31 cellular contexts compared by ENCODE assay signal in the genomic region with DNA sequence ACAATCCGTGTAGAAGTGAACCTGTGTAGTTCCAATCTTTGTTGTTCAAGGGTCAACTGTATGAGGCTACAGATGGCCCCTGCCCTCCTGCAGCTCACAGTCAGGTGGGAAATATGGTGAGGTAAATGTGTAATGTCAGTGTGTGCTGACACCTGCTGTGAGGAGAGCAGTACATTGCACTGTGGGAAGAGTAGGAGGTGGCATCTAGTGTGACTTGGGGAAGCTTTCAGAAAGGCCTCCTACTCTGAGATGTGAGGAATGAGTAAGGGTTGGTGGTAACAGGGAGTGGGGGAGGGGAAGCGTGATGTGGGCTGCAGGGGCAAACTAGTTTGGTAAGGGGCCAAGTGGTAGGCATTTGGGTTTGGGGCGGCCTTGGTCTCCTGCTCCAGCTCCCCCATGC.
"Had no signal": no experiment of that assay in that cellular context is flagged by ENCODE, and none has a peak within 500 bp of the region (broad histone marks: within the 10 kb centered on the region; RNA-seq: fewer than 3 reads in every experiment).

No MANE protein-coding gene starts in this region.

- H3K4me1 Mint-ChIP-seq: mesothelial cell of epicardium, neural crest cell had no signal

- H3K36me3 Mint-ChIP-seq: mesothelial cell of epicardium; natural killer cell treated with Interleukin-12 subunit alpha and Interleukin-12 subunit beta and Interleukin-15 and Interleukin-18, amount 100 ng/mL, for 72 hours; type B pancreatic cell had no signal

- H3K4me3 Mint-ChIP-seq: mesothelial cell of epicardium; naive B cell; natural killer cell treated with Interleukin-12 subunit alpha and Interleukin-12 subunit beta and Interleukin-15 and Interleukin-18, amount 100 ng/mL, for 72 hours; neural crest cell; type B pancreatic cell had no signal

- H3K36me3 ChIP-seq: esophagus muscularis mucosa, gastroesophageal sphincter, heart left ventricle, neutrophil, right atrium auricular region, tibial artery had no signal

- H3K4me3 ChIP-seq: coronary artery, esophagus muscularis mucosa, gastroesophageal sphincter, heart left ventricle, hepatocyte, lung, mucosa of descending colon, right atrium auricular region, smooth muscle cell, testis, tibial artery had no signal

- FAIRE-seq: kidney had no signal

- H3K27me3 ChIP-seq: esophagus muscularis mucosa, foreskin keratinocyte, gastroesophageal sphincter, heart left ventricle, hepatocyte, neutrophil, right atrium auricular region, testis, tibial artery had no signal

- DNase-seq: dermis blood vessel endothelial cell; effector memory CD4-positive, alpha-beta T cell; foreskin keratinocyte; heart left ventricle; kidney; mesenchymal stem cell; mucosa of descending colon; naive B cell; stimulated activated CD4-positive, alpha-beta T cell treated with anti-CD3 and anti-CD28 coated beads, Interleukin-12 subunit alpha, Interleukin-12 subunit beta, amount 100 ng/mL, for 4 hours; stimulated activated CD4-positive, alpha-beta T cell treated with anti-CD3 and anti-CD28 coated beads, Interleukin-2, amount 100 ng/mL, for 24 hours; stimulated activated CD4-positive, alpha-beta T cell treated with anti-CD3 and anti-CD28 coated beads, Interleukin-4, amount 100 ng/mL, for 4 hours; stimulated activated naive CD4-positive, alpha-beta T cell; substantia nigra; testis; tibial artery had no signal

- H3K4me1 ChIP-seq: esophagus muscularis mucosa, foreskin keratinocyte, gastroesophageal sphincter, heart left ventricle, parathyroid adenoma, right atrium auricular region, testis, tibial artery had no signal

- H3K9me3 ChIP-seq: esophagus muscularis mucosa, gastroesophageal sphincter, heart left ventricle, mucosa of descending colon, neutrophil, right atrium auricular region, testis, tibial artery had no signal

- H3K27ac Mint-ChIP-seq: mesothelial cell of epicardium; natural killer cell treated with Interleukin-12 subunit alpha and Interleukin-12 subunit beta and Interleukin-15 and Interleukin-18, amount 100 ng/mL, for 72 hours; progenitor cell of endocrine pancreas; type B pancreatic cell had no signal

- ATAC-seq: foreskin keratinocyte; gastroesophageal sphincter; heart left ventricle; left lobe of liver; mucosa of descending colon; natural killer cell treated with Interleukin-12 subunit alpha and Interleukin-12 subunit beta and Interleukin-15 and Interleukin-18, amount 100 ng/mL, for 72 hours; sciatic nerve had no signal

- H3K27ac ChIP-seq: coronary artery, esophagus muscularis mucosa, foreskin keratinocyte, gastroesophageal sphincter, heart left ventricle, hepatocyte, neutrophil, parathyroid adenoma, right atrium auricular region, testis, tibial artery had no signal

- H3K9me3 Mint-ChIP-seq: mesothelial cell of epicardium; naive B cell; natural killer cell treated with Interleukin-12 subunit alpha and Interleukin-12 subunit beta and Interleukin-15 and Interleukin-18, amount 100 ng/mL, for 72 hours; neural crest cell; type B pancreatic cell had no signal

- H3K27me3 Mint-ChIP-seq: naive B cell; natural killer cell treated with Interleukin-12 subunit alpha and Interleukin-12 subunit beta and Interleukin-15 and Interleukin-18, amount 100 ng/mL, for 72 hours; progenitor cell of endocrine pancreas; type B pancreatic cell had no signal
